12 cellular contexts compared by ENCODE assay signal in the genomic region with DNA sequence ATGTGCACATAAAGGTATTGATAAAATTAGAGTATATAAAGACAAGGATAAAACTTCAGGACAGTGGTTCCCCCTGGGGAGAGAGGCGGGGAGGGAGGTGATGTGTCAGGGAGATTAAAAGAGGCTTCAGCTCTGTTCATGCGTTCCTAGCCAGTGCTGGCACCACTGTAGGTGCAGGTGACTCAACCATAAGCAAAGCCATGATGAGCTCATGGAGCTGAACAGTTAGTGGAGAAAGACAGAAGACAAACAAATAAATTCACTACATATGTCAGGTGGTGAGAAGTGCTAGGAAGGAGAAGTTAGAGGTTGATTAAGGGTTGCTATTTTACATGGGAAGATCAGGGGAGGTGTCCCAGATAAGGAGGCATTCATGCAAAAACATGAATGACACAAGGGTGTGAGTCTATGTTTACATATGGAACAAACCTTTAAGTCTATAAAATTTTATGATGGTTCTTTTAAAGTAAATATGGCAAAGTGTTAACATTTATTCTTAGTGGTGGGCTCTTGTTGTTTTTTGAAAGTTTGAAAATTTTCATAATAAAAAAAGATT.
DNase-seq lines count a peak whose midpoint lies in the region; ATAC-seq and TF ChIP-seq lines count a peak whose summit lies in the region.
"Had no signal": no experiment of that assay in that cellular context is flagged by ENCODE, and none has a peak within 500 bp of the region (broad histone marks: within the 10 kb centered on the region; RNA-seq: fewer than 3 reads in every experiment).

No MANE protein-coding gene starts in this region.

- no peaks in the 10 kb centered on the region for H3K36me3 Mint-ChIP-seq in HFFc6 (ENCODE audit: low read depth)
- H3K36me3 Mint-ChIP-seq in activated T-helper 2 cell treated with anti-CD3 and anti-CD28 coated beads, Interferon-gamma antibody, Interleukin-2, Interleukin-4, amounts not matched to agents 10 μg/mL and 5 μg/mL and 100 μg/mL, durations not matched to agents 14 hours and 24 hours and 36 hours (ENCODE audit: low read depth): peaks cover 19% of the 10 kb centered on the region

- H3K4me3 Mint-ChIP-seq in HFFc6: no peak overlapping the region
- H3K4me3 Mint-ChIP-seq in activated T-helper 2 cell treated with anti-CD3 and anti-CD28 coated beads, Interferon-gamma antibody, Interleukin-2, Interleukin-4, amounts not matched to agents 10 μg/mL and 5 μg/mL and 100 μg/mL, durations not matched to agents 14 hours and 24 hours and 36 hours (ENCODE audit: low read depth): no peak overlapping the region
- H3K4me3 Mint-ChIP-seq: activated naive CD8-positive, alpha-beta T cell treated with anti-CD3 and anti-CD28 coated beads, Interleukin-2, amount 10 ng/mL, durations not matched to agents 7 days and 5 days had no signal

- no peaks in the 10 kb centered on the region for H3K9me3 Mint-ChIP-seq in HFFc6
- H3K9me3 Mint-ChIP-seq in activated T-helper 2 cell treated with anti-CD3 and anti-CD28 coated beads, Interferon-gamma antibody, Interleukin-2, Interleukin-4, amounts not matched to agents 10 μg/mL and 5 μg/mL and 100 μg/mL, durations not matched to agents 14 hours and 24 hours and 36 hours: no peaks in the 10 kb centered on the region
- H3K9me3 Mint-ChIP-seq: activated naive CD8-positive, alpha-beta T cell treated with anti-CD3 and anti-CD28 coated beads, Interleukin-2, amount 10 ng/mL, durations not matched to agents 7 days and 5 days had no signal

- TF ChIP-seq CTCF in HFFc6 (IDR thresholded peaks at IDR 0.05): no peak

- in situ Hi-C loops in Caki2 (cut with HindIII; ENCODE audit: low pct_unique_long_range_greater_than_20kb, low sequenced_read_pairs): no loop called here

- H3K4me1 Mint-ChIP-seq in HFFc6 (ENCODE audit: low read depth): peaks cover 33% of the 10 kb centered on the region
- H3K4me1 Mint-ChIP-seq in activated T-helper 2 cell treated with anti-CD3 and anti-CD28 coated beads, Interferon-gamma antibody, Interleukin-2, Interleukin-4, amounts not matched to agents 10 μg/mL and 5 μg/mL and 100 μg/mL, durations not matched to agents 14 hours and 24 hours and 36 hours (ENCODE audit: low read depth): peaks cover 23% of the 10 kb centered on the region

- intact Hi-C loops in activated T-helper 2 cell treated with anti-CD3 and anti-CD28 coated beads, Interferon-gamma antibody, Interleukin-2, Interleukin-4, amounts not matched to agents 10 μg/mL and 5 μg/mL and 100 μg/mL, durations not matched to agents 14 hours and 24 hours and 36 hours (cut with micrococcal nuclease): no loop called here
- intact Hi-C loops in Right ventricle myocardium inferior (cut with DNase I): no loop called here

- DNase-seq in Caki2 (ENCODE audit: low read depth) (peak; percentile 79), HFFc6 (peak; percentile 68), kidney glomerular epithelial cell (lab: John Stamatoyannopoulos, UW) (peak; percentile 65), Right ventricle myocardium inferior (ENCODE audit: missing footprints) (no peak), NCI-H1105 (lab: John Stamatoyannopoulos, UW) (no peak)
- no peak for DNase-seq in activated T-helper 2 cell treated with anti-CD3 and anti-CD28 coated beads, Interferon-gamma antibody, Interleukin-2, Interleukin-4, amounts not matched to agents 10 μg/mL and 5 μg/mL and 100 μg/mL, durations not matched to agents 14 hours and 24 hours and 36 hours (ENCODE audit: low spot score)
- no peak for DNase-seq in stimulated activated naive CD4-positive, alpha-beta T cell (lab: John Stamatoyannopoulos, UW)
- DNase-seq: activated naive CD8-positive, alpha-beta T cell treated with anti-CD3 and anti-CD28 coated beads, Interleukin-2, amount 10 ng/mL, durations not matched to agents 7 days and 5 days; hippocampal formation; Right ventricle myocardium superior; substantia nigra had no signal

- H3K27me3 Mint-ChIP-seq in HFFc6 (ENCODE audit: insufficient read depth): no peaks in the 10 kb centered on the region; the same call in 1 of the 2 replicates
- no peaks in the 10 kb centered on the region for H3K27me3 Mint-ChIP-seq in activated T-helper 2 cell treated with anti-CD3 and anti-CD28 coated beads, Interferon-gamma antibody, Interleukin-2, Interleukin-4, amounts not matched to agents 10 μg/mL and 5 μg/mL and 100 μg/mL, durations not matched to agents 14 hours and 24 hours and 36 hours (ENCODE audit: low read depth)
- H3K27me3 Mint-ChIP-seq: activated naive CD8-positive, alpha-beta T cell treated with anti-CD3 and anti-CD28 coated beads, Interleukin-2, amount 10 ng/mL, durations not matched to agents 7 days and 5 days had no signal

- no peak overlapping the region for H3K27ac Mint-ChIP-seq in HFFc6
- peak overlapping the region; percentile 43 for H3K27ac Mint-ChIP-seq in activated T-helper 2 cell treated with anti-CD3 and anti-CD28 coated beads, Interferon-gamma antibody, Interleukin-2, Interleukin-4, amounts not matched to agents 10 μg/mL and 5 μg/mL and 100 μg/mL, durations not matched to agents 14 hours and 24 hours and 36 hours
- H3K27ac Mint-ChIP-seq: activated naive CD8-positive, alpha-beta T cell treated with anti-CD3 and anti-CD28 coated beads, Interleukin-2, amount 10 ng/mL, durations not matched to agents 7 days and 5 days had no signal

- no peak for ATAC-seq in Right ventricle myocardium inferior
- ATAC-seq: activated CD4-positive, CD25-positive, alpha-beta regulatory T cell treated with anti-CD3 and anti-CD28 coated beads, Interleukin-2, amount 50 U/mL, for 24 hours had no signal

Comparison
In these comparisons a context has a peak if more than half of its experiments do, and no peak if none do; other contexts are left out.
1. DNase-seq: peak in Caki2 (single experiment), HFFc6 (single experiment) and kidney glomerular epithelial cell (single experiment); none in activated T-helper 2 cell treated with anti-CD3 and anti-CD28 coated beads, Interferon-gamma antibody, Interleukin-2, Interleukin-4, amounts not matched to agents 10 μg/mL and 5 μg/mL and 100 μg/mL, durations not matched to agents 14 hours and 24 hours and 36 hours (single experiment), stimulated activated naive CD4-positive, alpha-beta T cell (0 of 6), Right ventricle myocardium inferior (single experiment) and NCI-H1105 (single experiment).